Comparison of ENCODE assay signal across 8 cellular contexts in genomic region chr4:18021720-18022571, GRCh38. TPM values are rescaled to one million over a fixed set of nuclear protein-coding genes. Genes with fewer than 3 reads are reported as not detected.
DNase-seq lines count a peak whose midpoint lies in the region; ATAC-seq, FAIRE-seq and TF ChIP-seq lines count a peak whose summit lies in the region.

TSS of gene LCORL (minus strand) at chr4:18021755. CDS start at chr4:18021751, 4 bp downstream.

- ATAC-seq in HG02884 (IDR thresholded peaks at IDR 0.05; ENCODE audit: unreplicated experiment) (peak; percentile 63), T-helper 17 cell (peak; percentile 89), psoas muscle (peak; percentile 93 to 95 (median 93))

- DNase-seq in GM13976 (ENCODE audit: low spot score), result peak; percentile 94
- DNase-seq in NCI-H1694 (lab: John Stamatoyannopoulos, UW), result peak; percentile 92
- DNase-seq in T-helper 17 cell, result peak; percentile 74
- peak; percentile 70 to 99 (median 94) for DNase-seq in anterior cingulate cortex (lab: John Stamatoyannopoulos, UW)
- peak; percentile 97 for DNase-seq in right atrium auricular region (ENCODE audit: low spot score)
- DNase-seq in psoas muscle, result peak; percentile 92 to 96
- DNase-seq in urothelium cell line (ENCODE audit: low spot score), result peak; percentile 86

- no peaks in the 10 kb centered on the region for H3K27me3 ChIP-seq in right atrium auricular region
- H3K27me3 ChIP-seq in psoas muscle (ENCODE audit: insufficient read depth in 3 of 3, low read length in 2 of 3), result no peaks in the 10 kb centered on the region

- 0 to 1% (median 1%) methylated on average over 49 to 71 of the region's 71 CpGs for WGBS in psoas muscle, 3 donors

- peaks cover 20% of the 10 kb centered on the region for H3K4me1 Mint-ChIP-seq in T-helper 17 cell

- peaks cover 40% of the 10 kb centered on the region for H3K27me3 Mint-ChIP-seq in T-helper 17 cell

- H3K27ac Mint-ChIP-seq in T-helper 17 cell, result peak within 1 kb of the TSS; percentile 86

- H3K9me3 ChIP-seq in T-helper 17 cell (ENCODE audit: control insufficient read depth, low read length, poor library complexity, severe bottlenecking), result no peaks in the 10 kb centered on the region
- H3K9me3 ChIP-seq in right atrium auricular region, result no peaks in the 10 kb centered on the region
- no peaks in the 10 kb centered on the region for H3K9me3 ChIP-seq in psoas muscle

- H3K4me1 ChIP-seq in right atrium auricular region (peaks cover 0 to 16% of the 10 kb centered on the region in 2 donors), psoas muscle (peaks cover 15% of the 10 kb centered on the region)

- H3K27ac ChIP-seq in right atrium auricular region (peak within 1 kb of the TSS; percentile 97 to 99), psoas muscle (peak within 1 kb of the TSS; percentile 94)

- intact Hi-C loops in psoas muscle (cut with DNase I), result loop anchor here (5.0 to 10.0 kb wide), 3 partner anchors 210 to 507 kb away; partner anchors contain the start of genes DCAF16 (in 2 of the 2), NCAPG (in 2 of the 2), CLRN2 (in 1 of the 2) and LAP3 (in 1 of the 2)

- in situ Hi-C loops in GM13976 (cut with MboI; ENCODE audit: low sequenced_read_pairs, unreplicated experiment), result no loop called here

- peak within 1 kb of the TSS; percentile 64 to 95 for H3K4me3 ChIP-seq in right atrium auricular region
- peak within 1 kb of the TSS; percentile 92 for H3K4me3 ChIP-seq in psoas muscle

- FAIRE-seq in urothelium cell line (lab: Jason Lieb, UNC), result no peak

- no peaks in the 10 kb centered on the region for H3K36me3 ChIP-seq in right atrium auricular region
- H3K36me3 ChIP-seq in psoas muscle (ENCODE audit: insufficient read depth in 1 of 2, low read depth in 1 of 2), result no peaks in the 10 kb centered on the region

- H3K36me3 Mint-ChIP-seq in T-helper 17 cell (ENCODE audit: low read depth), result peaks cover 8% of the 10 kb centered on the region

- TF ChIP-seq CTCF in GM13976 (IDR thresholded peaks at IDR 0.05; ENCODE audit: borderline replicate concordance, control extremely low read depth, extremely low read depth, insufficient read depth, missing control alignments) (peak; percentile 22), right atrium auricular region (IDR thresholded peaks at IDR 0.05) (no peak), psoas muscle (IDR thresholded peaks at IDR 0.05) (peak; percentile 22)

- peak within 1 kb of the TSS; percentile 97 for H3K4me3 Mint-ChIP-seq in T-helper 17 cell

RNA-seq across cellular contexts. Expression of gene LCORL, which starts in this region (rescaled TPM):
- 10 to 100 TPM in 1 of 2 donors, 1 to 10 TPM in 1; 6.9 to 10.0 TPM for total RNA-seq in T-helper 17 cell
- 10 to 100 TPM in 1 of 2 donors, 1 to 10 TPM in 1; 8.8 to 12.3 TPM for total RNA-seq in right atrium auricular region
- total RNA-seq in psoas muscle, result 1 to 10 TPM; 5.3 to 7.5 (median 7.3) TPM
- 1 to 10 TPM; 2.1 to 4.6 (median 2.6) TPM for polyA plus RNA-seq in psoas muscle

Comparison
In these comparisons a context has a peak if more than half of its experiments do, and no peak if none do; other contexts are left out.
1. Peak in every context shown above with its lines: DNase-seq, ATAC-seq, H3K4me3 ChIP-seq and H3K27ac ChIP-seq.
2. CTCF ChIP-seq: peak in GM13976 (single experiment) and psoas muscle (single experiment); none in right atrium auricular region (0 of 2).